Comparison of ENCODE assay signal across 10 cellular contexts in the genomic region with DNA sequence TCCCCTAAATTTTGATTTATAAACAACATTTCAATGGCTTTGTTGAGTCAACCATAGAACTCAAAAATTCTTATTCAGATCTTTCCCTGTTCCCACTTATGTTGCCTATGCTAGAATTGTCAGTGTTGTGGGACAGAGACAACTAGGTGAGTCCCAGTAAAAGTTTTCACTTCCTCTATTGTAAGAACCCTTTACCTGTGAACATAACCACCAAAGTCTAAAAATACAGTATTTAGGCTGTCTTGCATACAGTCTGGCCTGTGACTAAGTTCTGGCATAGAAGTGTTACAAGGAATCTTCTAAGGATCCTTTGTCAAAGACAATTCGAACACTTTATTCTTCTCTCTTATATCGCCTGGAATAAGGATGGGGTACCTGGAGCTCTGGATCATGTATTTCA.
"Had no signal": no experiment of that assay in that cellular context is flagged by ENCODE, and none has a peak within 500 bp of the region (broad histone marks: within the 10 kb centered on the region; RNA-seq: fewer than 3 reads in every experiment).

No MANE protein-coding gene starts in this region.

- H3K9me3 ChIP-seq: HAP-1 had no signal

- H3K4me1 ChIP-seq: HAP-1 had no signal

- FAIRE-seq: H1, H54, HTR-8/SVneo, K562 had no signal

- H3K4me3 ChIP-seq: GM23338, HAP-1, K562 had no signal

- ATAC-seq: GM23338, HCT116, K562 had no signal

- DNase-seq: HFFc6, IMR-90, KG1 had no signal

- H3K36me3 ChIP-seq: HAP-1 had no signal
